Comparison of ENCODE assay signal across 1 cellular context in the genomic region with DNA sequence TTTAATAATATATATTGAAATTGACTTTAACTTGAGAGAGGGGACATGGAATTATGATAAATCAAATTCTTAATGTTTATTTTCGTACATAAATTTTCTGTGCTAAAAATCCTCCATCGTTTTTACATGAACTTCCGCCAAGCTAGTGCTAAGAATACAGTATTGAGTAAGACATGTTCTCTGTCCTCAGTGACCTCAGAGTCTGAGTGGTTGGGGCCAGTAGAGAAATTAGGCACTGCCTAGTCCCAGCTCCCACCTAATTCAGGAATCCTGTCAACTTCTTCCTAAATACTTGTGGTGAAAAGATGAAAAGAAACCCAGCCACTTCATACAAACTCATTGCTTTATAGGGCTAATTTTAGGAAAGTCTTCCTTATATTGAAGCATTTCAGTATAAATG.
TF ChIP-seq lines count a peak whose summit lies in the region.

No MANE protein-coding gene starts in this region.

TF ChIP-seq in HepG2, 621 proteins besides CTCF, POLR2A, EP300 and RAD21 (continued from another document):
- TF ChIP-seq HNRNPK (IDR thresholded peaks at IDR 0.05; ENCODE audit: low read depth, low read length, poor library complexity, severe bottlenecking) (no peak), ZNF569 (CRISPR knock-in tag; IDR thresholded peaks at IDR 0.05; ENCODE audit: borderline replicate concordance) (no peak), RFX5 (IDR thresholded peaks at IDR 0.05; ENCODE audit: low read depth, low read length) (no peak), FOXP4 (CRISPR knock-in tag; IDR thresholded peaks at IDR 0.05) (no peak), ZNF33A (CRISPR knock-in tag; IDR thresholded peaks at IDR 0.05; ENCODE audit: borderline replicate concordance) (no peak), ZSCAN25 (CRISPR knock-in tag; IDR thresholded peaks at IDR 0.05) (no peak), ZNF468 (CRISPR knock-in tag; IDR thresholded peaks at IDR 0.05) (no peak), ATF7-NPFF (CRISPR knock-in tag; IDR thresholded peaks at IDR 0.05; ENCODE audit: low read depth) (no peak)
- TF ChIP-seq, protein P1, sequence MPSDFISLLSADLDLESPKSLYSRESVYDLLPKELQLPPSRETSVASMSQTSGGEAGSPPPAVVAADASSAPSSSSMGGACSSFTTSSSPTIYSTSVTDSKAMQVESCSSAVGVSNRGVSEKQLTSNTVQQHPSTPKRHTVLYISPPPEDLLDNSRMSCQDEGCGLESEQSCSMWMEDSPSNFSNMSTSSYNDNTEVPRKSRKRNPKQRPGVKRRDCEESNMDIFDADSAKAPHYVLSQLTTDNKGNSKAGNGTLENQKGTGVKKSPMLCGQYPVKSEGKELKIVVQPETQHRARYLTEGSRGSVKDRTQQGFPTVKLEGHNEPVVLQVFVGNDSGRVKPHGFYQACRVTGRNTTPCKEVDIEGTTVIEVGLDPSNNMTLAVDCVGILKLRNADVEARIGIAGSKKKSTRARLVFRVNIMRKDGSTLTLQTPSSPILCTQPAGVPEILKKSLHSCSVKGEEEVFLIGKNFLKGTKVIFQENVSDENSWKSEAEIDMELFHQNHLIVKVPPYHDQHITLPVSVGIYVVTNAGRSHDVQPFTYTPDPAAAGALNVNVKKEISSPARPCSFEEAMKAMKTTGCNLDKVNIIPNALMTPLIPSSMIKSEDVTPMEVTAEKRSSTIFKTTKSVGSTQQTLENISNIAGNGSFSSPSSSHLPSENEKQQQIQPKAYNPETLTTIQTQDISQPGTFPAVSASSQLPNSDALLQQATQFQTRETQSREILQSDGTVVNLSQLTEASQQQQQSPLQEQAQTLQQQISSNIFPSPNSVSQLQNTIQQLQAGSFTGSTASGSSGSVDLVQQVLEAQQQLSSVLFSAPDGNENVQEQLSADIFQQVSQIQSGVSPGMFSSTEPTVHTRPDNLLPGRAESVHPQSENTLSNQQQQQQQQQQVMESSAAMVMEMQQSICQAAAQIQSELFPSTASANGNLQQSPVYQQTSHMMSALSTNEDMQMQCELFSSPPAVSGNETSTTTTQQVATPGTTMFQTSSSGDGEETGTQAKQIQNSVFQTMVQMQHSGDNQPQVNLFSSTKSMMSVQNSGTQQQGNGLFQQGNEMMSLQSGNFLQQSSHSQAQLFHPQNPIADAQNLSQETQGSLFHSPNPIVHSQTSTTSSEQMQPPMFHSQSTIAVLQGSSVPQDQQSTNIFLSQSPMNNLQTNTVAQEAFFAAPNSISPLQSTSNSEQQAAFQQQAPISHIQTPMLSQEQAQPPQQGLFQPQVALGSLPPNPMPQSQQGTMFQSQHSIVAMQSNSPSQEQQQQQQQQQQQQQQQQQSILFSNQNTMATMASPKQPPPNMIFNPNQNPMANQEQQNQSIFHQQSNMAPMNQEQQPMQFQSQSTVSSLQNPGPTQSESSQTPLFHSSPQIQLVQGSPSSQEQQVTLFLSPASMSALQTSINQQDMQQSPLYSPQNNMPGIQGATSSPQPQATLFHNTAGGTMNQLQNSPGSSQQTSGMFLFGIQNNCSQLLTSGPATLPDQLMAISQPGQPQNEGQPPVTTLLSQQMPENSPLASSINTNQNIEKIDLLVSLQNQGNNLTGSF (CRISPR knock-in tag; IDR thresholded peaks at IDR 0.05): no peak
- TF ChIP-seq, protein P2, sequence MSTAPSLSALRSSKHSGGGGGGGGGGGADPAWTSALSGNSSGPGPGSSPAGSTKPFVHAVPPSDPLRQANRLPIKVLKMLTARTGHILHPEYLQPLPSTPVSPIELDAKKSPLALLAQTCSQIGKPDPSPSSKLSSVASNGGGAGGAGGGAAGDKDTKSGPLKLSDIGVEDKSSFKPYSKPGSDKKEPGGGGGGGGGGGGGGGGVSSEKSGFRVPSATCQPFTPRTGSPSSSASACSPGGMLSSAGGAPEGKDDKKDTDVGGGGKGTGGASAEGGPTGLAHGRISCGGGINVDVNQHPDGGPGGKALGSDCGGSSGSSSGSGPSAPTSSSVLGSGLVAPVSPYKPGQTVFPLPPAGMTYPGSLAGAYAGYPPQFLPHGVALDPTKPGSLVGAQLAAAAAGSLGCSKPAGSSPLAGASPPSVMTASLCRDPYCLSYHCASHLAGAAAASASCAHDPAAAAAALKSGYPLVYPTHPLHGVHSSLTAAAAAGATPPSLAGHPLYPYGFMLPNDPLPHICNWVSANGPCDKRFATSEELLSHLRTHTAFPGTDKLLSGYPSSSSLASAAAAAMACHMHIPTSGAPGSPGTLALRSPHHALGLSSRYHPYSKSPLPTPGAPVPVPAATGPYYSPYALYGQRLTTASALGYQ (CRISPR knock-in tag; IDR thresholded peaks at IDR 0.05): no peak
TF ChIP-seq in HepG2: peak in this region for 0.
